7 cellular contexts compared by ENCODE assay signal in the genomic region with DNA sequence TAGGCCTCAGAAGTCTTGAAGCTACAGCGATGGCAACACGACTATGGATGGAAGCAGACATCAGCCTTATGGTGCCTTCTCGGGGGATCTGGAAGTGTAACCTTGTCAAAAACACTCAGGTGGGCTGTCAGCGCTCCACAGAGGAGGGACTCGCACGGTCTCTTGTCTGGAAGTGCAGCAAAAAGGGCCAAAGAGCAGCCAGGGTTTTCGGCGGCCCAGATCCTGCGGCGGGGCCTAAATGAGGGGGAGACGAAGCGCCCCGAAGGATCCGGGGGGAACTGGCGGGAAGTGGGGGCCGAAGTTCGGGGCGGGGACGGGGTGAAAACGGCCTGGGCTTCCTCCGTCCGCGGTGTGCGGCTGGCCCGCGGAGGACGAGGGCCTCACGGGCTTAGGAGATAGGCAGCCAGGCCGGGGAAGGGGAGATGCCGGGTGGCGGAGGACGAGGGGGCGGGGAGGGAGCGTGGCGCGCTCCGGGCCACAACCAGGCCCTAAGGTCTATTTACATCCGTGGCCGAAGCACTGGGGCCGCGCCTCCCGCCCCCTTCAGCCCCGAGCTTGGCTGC. TPM values are rescaled to one million over a fixed set of nuclear protein-coding genes. Genes with fewer than 3 reads are reported as not detected.
DNase-seq lines count a peak whose midpoint lies in the region; ATAC-seq, FAIRE-seq and TF ChIP-seq lines count a peak whose summit lies in the region.

No MANE protein-coding gene starts in this region.

- TF ChIP-seq CTCF in OCI-LY3 (IDR thresholded peaks at IDR 0.05; ENCODE audit: low read depth, low read length) (no peak), endothelial cell of umbilical vein (IDR thresholded peaks at IDR 0.05; ENCODE audit: extremely low read depth in 1 of 2, insufficient read depth in 1 of 2, low read depth in 1 of 2, low read length in 2 of 2) (no peak), ovary (IDR thresholded peaks at IDR 0.05) (no peak)

- H3K79me2 ChIP-seq in OCI-LY3 (ENCODE audit: low read length) (peaks cover 85% of the 10 kb centered on the region), endothelial cell of umbilical vein (ENCODE audit: control insufficient read depth, insufficient read depth, low read length) (peaks cover 63% of the 10 kb centered on the region)

- TF ChIP-seq POLR2A in endothelial cell of umbilical vein (IDR thresholded peaks at IDR 0.05; ENCODE audit: low read depth, low read length) (no peak), ovary (IDR thresholded peaks at IDR 0.05) (no peak)

- H3K4me2 ChIP-seq in OCI-LY3 (ENCODE audit: low read length) (peak overlapping the region; percentile 100), endothelial cell of umbilical vein (ENCODE audit: insufficient read depth, low read length) (peak overlapping the region; percentile 67)

- DNase-seq in endothelial cell of umbilical vein (ENCODE audit: low read depth, low spot score) = no peak
- DNase-seq in ovary = no peak
- DNase-seq in kidney glomerular epithelial cell (lab: John Stamatoyannopoulos, UW) = no peak
- DNase-seq in stimulated activated CD4-positive, alpha-beta T cell treated with anti-CD3 and anti-CD28 coated beads, Interleukin-12 subunit alpha, Interleukin-12 subunit beta, amount 100 ng/mL, for 4 hours = no peak
- no peak for DNase-seq in dermis blood vessel endothelial cell

- H3K4me1 ChIP-seq in OCI-LY3 (ENCODE audit: low read length) (peaks cover 55% of the 10 kb centered on the region), endothelial cell of umbilical vein (ENCODE audit: control insufficient read depth, extremely low read depth, insufficient read depth, low read length) (peaks cover 17% of the 10 kb centered on the region), ovary (ENCODE audit: insufficient read depth) (peaks cover 19% of the 10 kb centered on the region)

- intact Hi-C loops in endothelial cell of umbilical vein (cut with micrococcal nuclease) = loop anchor here (5.0 kb wide), 1 partner anchor 125 kb away; no protein-coding TSS in a partner anchor
- intact Hi-C loops in ovary (cut with DNase I) = no loop called here

- H2AFZ ChIP-seq in OCI-LY3 (ENCODE audit: low read depth, low read length) = no peak overlapping the region
- H2AFZ ChIP-seq in endothelial cell of umbilical vein (ENCODE audit: low read depth, low read length) = peak overlapping the region; percentile 84

- no TSS peak for BruUV-seq in endothelial cell of umbilical vein (replicated peaks; lab: Mats Ljungman, UMichigan)

- H3K27me3 ChIP-seq in OCI-LY3 (ENCODE audit: low read depth, low read length) (no peaks in the 10 kb centered on the region), endothelial cell of umbilical vein (ENCODE audit: control insufficient read depth in 2 of 2, insufficient read depth in 2 of 2, low read length in 2 of 2) (no peaks in the 10 kb centered on the region), ovary (no peaks in the 10 kb centered on the region)

- WGBS in ovary, 3 donors = 0 to 1% (median 0%) methylated on average over 39 to 42 of the region's 43 CpGs

- POLR2A ChIA-PET in endothelial cell of umbilical vein (lab: Charles Lee) = no interaction called here

- no peak for TF ChIP-seq EP300 in ovary (IDR thresholded peaks at IDR 0.05)

- ATAC-seq in GM21825 (IDR thresholded peaks at IDR 0.05; ENCODE audit: unreplicated experiment) = peak; percentile 4

- CTCF ChIA-PET in endothelial cell of umbilical vein (lab: Charles Lee) = interaction anchor here (1.6 to 4.9 kb wide), 5 partner anchors 9 to 173 kb away, joined by 4 to 53 read pairs (median 7); a partner anchor contains a TSS

- H3K4me3 ChIP-seq in OCI-LY3 (ENCODE audit: low read length) = peak overlapping the region; percentile 98
- peak overlapping the region; percentile 42 to 93 (median 91) for H3K4me3 ChIP-seq in endothelial cell of umbilical vein (replicated peaks in 1 of 3; ENCODE audit: insufficient read depth in 1 of 3, low read depth in 1 of 3, low read length in 3 of 3)
- peak overlapping the region; percentile 73 for H3K4me3 ChIP-seq in ovary

- H4K20me1 ChIP-seq in OCI-LY3 (ENCODE audit: insufficient read depth, low read length) = peaks cover 30% of the 10 kb centered on the region
- H4K20me1 ChIP-seq in endothelial cell of umbilical vein (replicated peaks; ENCODE audit: control insufficient read depth, extremely low read depth, insufficient read depth, low read length) = peaks cover under 1% of the 10 kb centered on the region

- dilution Hi-C loops in endothelial cell of umbilical vein (cut with MboI; ENCODE audit: extremely low pct_ligation_motif_present, low sequenced_read_pairs) = no loop called here

- H3K9ac ChIP-seq in OCI-LY3 (ENCODE audit: low read length) = peak overlapping the region; percentile 83
- H3K9ac ChIP-seq in endothelial cell of umbilical vein (replicated peaks; ENCODE audit: extremely low read depth, insufficient read depth, low read length) = peak overlapping the region; percentile 88

- FAIRE-seq in endothelial cell of umbilical vein (lab: Jason Lieb, UNC) = no peak

- H3K27ac ChIP-seq in OCI-LY3 (ENCODE audit: low read length) (peak overlapping the region; percentile 75), endothelial cell of umbilical vein (ENCODE audit: insufficient read depth, low read depth, low read length) (peak overlapping the region; percentile 71), ovary (peak overlapping the region; percentile 64 to 75)

- no peaks in the 10 kb centered on the region for H3K9me1 ChIP-seq in endothelial cell of umbilical vein (replicated peaks; ENCODE audit: control insufficient read depth, extremely low read depth, insufficient read depth, low read length)

- H3K36me3 ChIP-seq in OCI-LY3 (replicated peaks; ENCODE audit: low read depth, low read length) = peaks cover 46% of the 10 kb centered on the region
- H3K36me3 ChIP-seq in endothelial cell of umbilical vein (ENCODE audit: control insufficient read depth in 2 of 2, extremely low read depth in 1 of 2, insufficient read depth in 2 of 2, low read length in 2 of 2) = no peaks in the 10 kb centered on the region
- H3K36me3 ChIP-seq in ovary = no peaks in the 10 kb centered on the region

- H3K9me3 ChIP-seq in OCI-LY3 (ENCODE audit: insufficient read depth, low read length) = no peaks in the 10 kb centered on the region
- H3K9me3 ChIP-seq in endothelial cell of umbilical vein (replicated peaks; ENCODE audit: control insufficient read depth, insufficient read depth, low read length) = no peaks in the 10 kb centered on the region
- no peaks in the 10 kb centered on the region for H3K9me3 ChIP-seq in ovary

TF ChIP-seq in endothelial cell of umbilical vein, 7 proteins besides CTCF, POLR2A, EP300 and RAD21:
- TF ChIP-seq GATA2 (IDR thresholded peaks at IDR 0.05; ENCODE audit: insufficient read depth, insufficient read length, low read depth, low read length) = no peak
- no peak for TF ChIP-seq JUN (IDR thresholded peaks at IDR 0.05; ENCODE audit: borderline replicate concordance, insufficient read depth, insufficient read length, low read depth)
- no peak for TF ChIP-seq EZH2 (IDR thresholded peaks at IDR 0.05; ENCODE audit: borderline replicate concordance, low read depth, low read length, severe bottlenecking)
- TF ChIP-seq, protein P1, sequence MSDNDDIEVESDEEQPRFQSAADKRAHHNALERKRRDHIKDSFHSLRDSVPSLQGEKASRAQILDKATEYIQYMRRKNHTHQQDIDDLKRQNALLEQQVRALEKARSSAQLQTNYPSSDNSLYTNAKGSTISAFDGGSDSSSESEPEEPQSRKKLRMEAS (IDR thresholded peaks at IDR 0.05; ENCODE audit: insufficient read depth, insufficient read length) = no peak
- TF ChIP-seq FOS (IDR thresholded peaks at IDR 0.05; ENCODE audit: borderline replicate concordance, insufficient read depth, low read length) = no peak
- no peak for TF ChIP-seq MYC (IDR thresholded peaks at IDR 0.05; ENCODE audit: low read depth, low read length)
- no peak for TF ChIP-seq POLR2AphosphoS5 (IDR thresholded peaks at IDR 0.05; ENCODE audit: insufficient read depth, low read depth, low read length)

RNA-seq across cellular contexts. Expression of a gene that starts 0.6 kb away (rescaled TPM):
- total RNA-seq in endothelial cell of umbilical vein (72.3 and 87.8 TPM in 2 replicates), ovary (10 to 100 TPM; 56.2 to 88.4 (median 67.9) TPM), dermis blood vessel endothelial cell (39.0 and 51.2 TPM in 2 replicates)
- polyA plus RNA-seq in endothelial cell of umbilical vein (85.3 and 102 TPM in 2 replicates), ovary (10 to 100 TPM; 54.0 to 72.9 TPM)
- 54.0 and 75.8 TPM in 2 replicates for polyA plus RNA-seq in endothelial cell of umbilical vein (2011; cell fraction: cytosol; rRNA removed)
- polyA plus RNA-seq in endothelial cell of umbilical vein (2011; cell fraction: nucleus; rRNA removed) = 90.5 and 108 TPM in 2 replicates
- polyA plus RNA-seq in endothelial cell of umbilical vein (2012) = 49.6 and 51.8 TPM in 2 replicates
- 57.1 and 60.4 TPM in 2 replicates for polyA minus RNA-seq in endothelial cell of umbilical vein
- polyA minus RNA-seq in endothelial cell of umbilical vein (2011; cell fraction: cytosol; rRNA and poly(A)+ RNA removed) = 35.1 TPM
- polyA minus RNA-seq in endothelial cell of umbilical vein (2011; cell fraction: nucleus; rRNA and poly(A)+ RNA removed) = 35.5 and 40.5 TPM in 2 replicates
